ENCODE assay signal across 2 cellular contexts in genomic region chr1:198275598-198275997, GRCh38.
TF ChIP-seq lines count a peak whose summit lies in the region.

No MANE protein-coding gene starts in this region.

TF ChIP-seq in HepG2, 621 proteins besides CTCF, POLR2A, EP300 and RAD21:
- TF ChIP-seq STAG1 (CRISPR knock-in tag; IDR thresholded peaks at IDR 0.05) (peak; percentile 20; the same call in 1 of the 2 replicates), HOXD1 (CRISPR knock-in tag; IDR thresholded peaks at IDR 0.05) (no peak), BCLAF1 (IDR thresholded peaks at IDR 0.05) (no peak)

TF ChIP-seq in H1, 55 proteins besides CTCF, POLR2A, EP300 and RAD21:
- TF ChIP-seq HDAC6 (IDR thresholded peaks at IDR 0.05; ENCODE audit: low read depth, low read length) (no peak), POU5F1 (IDR thresholded peaks at IDR 0.05; ENCODE audit: low read depth, low read length) (no peak), USF2 (IDR thresholded peaks at IDR 0.05; ENCODE audit: low read length) (no peak), KDM1A (IDR thresholded peaks at IDR 0.05; ENCODE audit: borderline replicate concordance, low read length) (no peak)
